In genomic region chr7:12686894-12687212, GRCh38 we compare ENCODE assay signal across 8 cellular contexts. TPM values are rescaled to one million over a fixed set of nuclear protein-coding genes. Genes with fewer than 3 reads are reported as not detected.
DNase-seq lines count a peak whose midpoint lies in the region; ATAC-seq, FAIRE-seq and TF ChIP-seq lines count a peak whose summit lies in the region.

No MANE protein-coding gene starts in this region.

- no peak for TF ChIP-seq EP300 in K562 (IDR thresholded peaks at IDR 0.05; ENCODE audit: low read length)

- FAIRE-seq in K562 (lab: Jason Lieb, UNC) = no peak

- H3K36me3 ChIP-seq in K562 (ENCODE audit: control insufficient read depth, insufficient read depth, low read length) = peaks cover 32% of the 10 kb centered on the region

- BruUV-seq in K562 (replicated peaks; lab: Mats Ljungman, UMichigan) = no TSS peak

- H3K79me2 ChIP-seq in K562 (ENCODE audit: control insufficient read depth, insufficient read depth, low read length) = peaks cover 54% of the 10 kb centered on the region

- ATAC-seq in HG02571 (IDR thresholded peaks at IDR 0.05; ENCODE audit: unreplicated experiment) (peak; percentile 20), K562 (peak; percentile 36)

- peak overlapping the region; percentile 89 to 97 for H3K9ac ChIP-seq in K562 (ENCODE audit: insufficient read depth in 1 of 2, low read depth in 2 of 2, low read length in 2 of 2)

- H3K27ac ChIP-seq in 22Rv1 = peak overlapping the region; percentile 98
- peak overlapping the region; percentile 95 for H3K27ac ChIP-seq in K562 (ENCODE audit: extremely low read depth, low read depth, low read length)

- no peaks in the 10 kb centered on the region for H3K9me1 ChIP-seq in K562 (ENCODE audit: control insufficient read depth, insufficient read depth, low read length)

- no peak for TF ChIP-seq RAD21 in K562 (CRISPR knock-in tag; conservative IDR thresholded peaks at IDR 0.05 in 1 of 2, IDR thresholded peaks at IDR 0.05 in 1 of 2)

- POLR2A ChIA-PET in K562 (lab: Yijun Ruan, JAX) = interaction anchor here (0.6 to 2.4 kb wide), 16 partner anchors 9 to 1355 kb away, joined by 3 to 13 read pairs (median 4); no protein-coding TSS in a partner anchor

- TF ChIP-seq CTCF in 22Rv1 (IDR thresholded peaks at IDR 0.05) = peak; percentile 87
- no peak for TF ChIP-seq CTCF in K562 (IDR thresholded peaks at IDR 0.05 in 2 of 3, conservative IDR thresholded peaks at IDR 0.05 in 1 of 3; ENCODE audit: insufficient read depth in 2 of 3, low read depth in 1 of 3, low read length in 3 of 3)

- no peak; the same call in 1 of the 2 replicates for TF ChIP-seq POLR2A in K562 (conservative IDR thresholded peaks at IDR 0.05)

- peaks cover 25% of the 10 kb centered on the region for H4K20me1 ChIP-seq in K562 (replicated peaks; ENCODE audit: control insufficient read depth, insufficient read depth, low read length)

- 2% methylated on average over 8 of the region's 34 CpGs for WGBS in K562 (ENCODE audit: insufficient coverage, low coverage, missing lambda C conversion rate)

- CTCF ChIA-PET in K562 (lab: Yijun Ruan, JAX; ENCODE audit: low intra/inter-chr PET ratio) = interaction anchor here (0.5 to 2.4 kb wide), 4 partner anchors 50 to 576 kb away, joined by 3 to 15 read pairs (median 5); no protein-coding TSS in a partner anchor

- H3K4me3 ChIP-seq in K562 (peak overlapping the region; percentile 61), mononuclear cell (ENCODE audit: low read length) (peak overlapping the region; percentile 78)

- H3K4me2 ChIP-seq in K562 (ENCODE audit: insufficient read depth, low read length) = peak overlapping the region; percentile 84

- peaks cover 2% of the 10 kb centered on the region; the same call in 1 of the 2 replicates for H3K9me3 ChIP-seq in K562 (replicated peaks; ENCODE audit: control insufficient read depth, insufficient read depth, low read depth, low read length)
- H3K9me3 ChIP-seq in mononuclear cell (ENCODE audit: low read depth, low read length) = no peaks in the 10 kb centered on the region

- in situ Hi-C loops in K562 (cut with MboI) = no loop called here

- DNase-seq in K562 (ENCODE audit: extremely low read depth in 1 of 4, low spot score in 3 of 4) (peak in 2 of 4 experiments; percentile 63 to 66), globus pallidus (ENCODE audit: low spot score) (no peak), activated gamma-delta T cell treated with Interleukin-2 at 50 U/mL for 16 hours (no peak), COLO668 (lab: John Stamatoyannopoulos, UW; ENCODE audit: unreplicated experiment) (no peak)
- DNase-seq in activated CD4-positive, CD25-positive, alpha-beta regulatory T cell treated with anti-CD3 and anti-CD28 coated beads, Interleukin-2, amount 50 U/mL, for 72 hours = no peak

- H3K27me3 ChIP-seq in K562 (ENCODE audit: control insufficient read depth in 2 of 2, insufficient read depth in 2 of 2, low read length in 2 of 2) (no peaks in the 10 kb centered on the region), mononuclear cell (ENCODE audit: insufficient read depth, low read length) (no peaks in the 10 kb centered on the region)

- H2AFZ ChIP-seq in K562 (ENCODE audit: low read depth, low read length) = peak overlapping the region; percentile 98

- intact Hi-C loops in K562 (cut with micrococcal nuclease) = loop anchor here (1.0 to 10.0 kb wide), 9 partner anchors 28 to 576 kb away; partner anchors contain the start of gene VWDE

- H3K4me1 ChIP-seq in K562 (replicated peaks in 1 of 2; ENCODE audit: control insufficient read depth in 2 of 2, insufficient read depth in 2 of 2, low read length in 2 of 2) = peaks cover 8 to 9% of the 10 kb centered on the region in 2 experiments; a peak in 3 of 5 replicates
- peaks cover 15% of the 10 kb centered on the region for H3K4me1 ChIP-seq in mononuclear cell (ENCODE audit: insufficient read depth, low read length)

TF ChIP-seq in K562, 482 proteins besides CTCF, POLR2A, EP300 and RAD21 (continues in another document):
- TF ChIP-seq NONO (IDR thresholded peaks at IDR 0.05; ENCODE audit: low read depth in 2 of 2, low read length in 1 of 2) (0 out of 4 replicates have a peak, but pooled peaks of 1 of the 2 experiments have one; percentile 23), ZNF121 (CRISPR knock-in tag; conservative IDR thresholded peaks at IDR 0.05) (peak; percentile 81), HCFC1 (IDR thresholded peaks at IDR 0.05; ENCODE audit: low read depth, low read length) (no peak), CHD4 (IDR thresholded peaks at IDR 0.05; ENCODE audit: insufficient read depth, insufficient replicate concordance, low read depth, low read length, poor library complexity, severe bottlenecking) (peak; percentile 76), FOSL1 (tag; conservative IDR thresholded peaks at IDR 0.05) (peak; percentile 54; the same call in 1 of the 2 replicates), GABPB1 (CRISPR knock-in tag; IDR thresholded peaks at IDR 0.05) (0 out of 2 replicates have a peak, but pooled peaks have one; percentile 5), KLF1 (tag; IDR thresholded peaks at IDR 0.05) (peak; percentile 43; the same call in 1 of the 2 replicates), ZFX (CRISPR knock-in tag; IDR thresholded peaks at IDR 0.05) (peak; percentile 61; the same call in 1 of the 2 replicates), ZNF780A (CRISPR knock-in tag; IDR thresholded peaks at IDR 0.05) (no peak), NRF1 (conservative IDR thresholded peaks at IDR 0.05 in 1 of 2, IDR thresholded peaks at IDR 0.05 in 1 of 2) (no peak), CUX1 (CRISPR knock-in tag; IDR thresholded peaks at IDR 0.05) (no peak)

RNA-seq across cellular contexts. Expression of gene ARL4A, which starts 0.6 kb away (rescaled TPM):
- total RNA-seq in K562 (2011; cell fraction: chromatin; rRNA removed; ENCODE audit: low replicate concordance) = 106 and 313 TPM in 2 replicates
- 71.9 and 88.4 TPM in 2 replicates for total RNA-seq in K562 (2011; cell fraction: nucleolus; rRNA removed)
- 146 and 153 TPM in 2 replicates for total RNA-seq in K562 (2011; cell fraction: nucleoplasm; rRNA removed)
- total RNA-seq in K562 (2014; rRNA removed) (96.3 and 118 TPM in 2 replicates), K562 (2014; rRNA removed; fragmentation: Illumina TruSeq; extraction: Trizol) (226 and 276 TPM in 2 replicates), K562 (2015; rRNA removed; fragmentation: Illumina TruSeq; extraction: Trizol) (118 and 129 TPM in 2 replicates), K562 (2021) (130 and 134 TPM in 2 replicates), mononuclear cell (129 TPM)
- polyA plus RNA-seq in K562 (2011; rRNA removed) (170 and 244 TPM in 2 replicates), K562 (2014; fragmentation: Illumina TruSeq; extraction: Trizol) (172 and 178 TPM in 2 replicates), K562 (2014; fragmentation: Nextera tagmentation; extraction: Ambion mirVana) (100 to 1,000 TPM; 553 to 688 TPM), K562 (2014; rRNA removed) (143 and 153 TPM in 2 replicates)
- 44.4 and 98.4 TPM in 2 replicates for polyA plus RNA-seq in K562 (2011; cell fraction: cytosol; rRNA removed)
- polyA plus RNA-seq in K562 (2011; cell fraction: nucleus; rRNA removed) = 65.4 and 97.9 TPM in 2 replicates
- 85.7 and 127 TPM in 2 replicates for polyA plus RNA-seq in K562 (2012)
- 304 and 306 TPM in 2 replicates for polyA minus RNA-seq in K562 (2011; rRNA and poly(A)+ RNA removed)
- polyA minus RNA-seq in K562 (2011; cell fraction: cytosol; rRNA and poly(A)+ RNA removed) = 57.3 and 86.6 TPM in 2 replicates
- 110 and 254 TPM in 2 replicates for polyA minus RNA-seq in K562 (2011; cell fraction: nucleus; rRNA and poly(A)+ RNA removed)
